ENCODE assay signal across 10 cellular contexts in genomic region chr12:50537538-50537919, GRCh38. TPM values are rescaled to one million over a fixed set of nuclear protein-coding genes. Genes with fewer than 3 reads are reported as not detected.
A peak's percentile ranks its signal among the peaks of the same experiment; 100 is the strongest.
DNase-seq lines count a peak whose midpoint lies in the region; ATAC-seq, FAIRE-seq and TF ChIP-seq lines count a peak whose summit lies in the region.
"Had no signal": no experiment of that assay in that cellular context is flagged by ENCODE, and none has a peak within 500 bp of the region (broad histone marks: within the 10 kb centered on the region; RNA-seq: fewer than 3 reads in every experiment).

No MANE protein-coding gene starts in this region.

- TF ChIP-seq CTCF in H9 (conservative IDR thresholded peaks at IDR 0.05) (no peak), HepG2 (CRISPR knock-in tag; IDR thresholded peaks at IDR 0.05) (no peak)

- peaks cover 2% of the 10 kb centered on the region; the same call in 1 of the 2 replicates for H3K79me2 ChIP-seq in H9 (ENCODE audit: insufficient read depth, low read length)
- H3K79me2 ChIP-seq in HepG2 (ENCODE audit: insufficient read depth, low read length): peaks cover 89% of the 10 kb centered on the region

- H3T11ph ChIP-seq in H9 (ENCODE audit: low read length): no peak overlapping the region

- no peak overlapping the region for H3K56ac ChIP-seq in H9 (ENCODE audit: insufficient read length, low read depth, low read length)

- TF ChIP-seq EP300 in HepG2 (IDR thresholded peaks at IDR 0.05; ENCODE audit: low read depth in 2 of 2, low read length in 2 of 2): no peak
- no peak for TF ChIP-seq EP300 in HepG2 (CRISPR knock-in tag; IDR thresholded peaks at IDR 0.05; ENCODE audit: borderline replicate concordance)

- no peak overlapping the region for H2AK5ac ChIP-seq in H9 (ENCODE audit: insufficient read length, low read length)

- H3K27me3 ChIP-seq in H9 (ENCODE audit: insufficient read depth, low read length) (no peaks in the 10 kb centered on the region), HepG2 (ENCODE audit: control insufficient read depth in 1 of 2, insufficient read depth in 2 of 2, low read length in 2 of 2) (no peaks in the 10 kb centered on the region)
- H3K27me3 ChIP-seq in effector memory CD4-positive, alpha-beta T cell (replicated peaks; ENCODE audit: control insufficient read depth, insufficient read depth, low read length, poor library complexity, severe bottlenecking): no peaks in the 10 kb centered on the region

- no peak overlapping the region for H4K8ac ChIP-seq in H9 (replicated peaks; ENCODE audit: insufficient read length, low read depth, low read length)

- H3K4me2 ChIP-seq in H9 (ENCODE audit: insufficient read depth, insufficient read length, low read length) (no peak overlapping the region), HepG2 (ENCODE audit: low read depth, low read length) (no peak overlapping the region)

- H3K9ac ChIP-seq in H9 (ENCODE audit: extremely low read depth, insufficient read length, low read length) (no peak overlapping the region), HepG2 (ENCODE audit: insufficient read depth, low read depth, low read length) (no peak overlapping the region)

- FAIRE-seq in HepG2 (lab: Jason Lieb, UNC): no peak
- FAIRE-seq: colon had no signal

- no peak for TF ChIP-seq RAD21 in HepG2 (CRISPR knock-in tag; IDR thresholded peaks at IDR 0.05)

- H3K79me1 ChIP-seq in H9 (ENCODE audit: insufficient read depth, low read depth, low read length, poor library complexity, severe bottlenecking): peaks cover 2% of the 10 kb centered on the region

- no peak for TF ChIP-seq POLR2A in HepG2 (IDR thresholded peaks at IDR 0.05; ENCODE audit: insufficient read depth in 1 of 2, low read depth in 2 of 2, low read length in 2 of 2)

- H3K4me1 ChIP-seq in H9 (ENCODE audit: insufficient read depth, low read length) (peaks cover 3% of the 10 kb centered on the region), HepG2 (ENCODE audit: insufficient read depth, low read length) (peaks cover 75% of the 10 kb centered on the region)
- H3K4me1 ChIP-seq in effector memory CD4-positive, alpha-beta T cell (ENCODE audit: control insufficient read depth, insufficient read depth, low read length, poor library complexity, severe bottlenecking): peaks cover 12% of the 10 kb centered on the region

- DNase-seq in AG08396 (ENCODE audit: low spot score) (peak; percentile 47), H9 (no peak), HepG2 (ENCODE audit: low spot score) (no peak), Right ventricle myocardium superior (no peak)
- DNase-seq in activated naive CD4-positive, alpha-beta T cell treated with anti-CD3 and anti-CD28 coated beads, Interleukin-2, amount 50 U/mL, for 16 hours: peak; percentile 41
- no peak for DNase-seq in effector memory CD4-positive, alpha-beta T cell

- no peaks in the 10 kb centered on the region for H3K9me3 Mint-ChIP-seq in H9

- no TSS peak for BruUV-seq in HepG2 (replicated peaks; lab: Mats Ljungman, UMichigan)

- no peak overlapping the region for H2BK5ac ChIP-seq in H9 (ENCODE audit: insufficient read length, low read length)

- no peak overlapping the region for H3K4ac ChIP-seq in H9 (ENCODE audit: low read depth, low read length)

- CTCF ChIA-PET in HepG2 (lab: Yijun Ruan, JAX; ENCODE audit: low intra/inter-chr PET ratio, low total read pairs): no interaction called here

- intact Hi-C loops in HepG2 (cut with micrococcal nuclease; ENCODE audit: unreplicated experiment) (no loop called here), Right ventricle myocardium superior (cut with DNase I) (no loop called here)

- H3K36me3 Mint-ChIP-seq in H9 (ENCODE audit: insufficient read depth in 1 of 3, low read depth in 3 of 3): no peaks in the 10 kb centered on the region; a peak in 1 of 7 replicates

- H3K23ac ChIP-seq in H9 (ENCODE audit: insufficient read length, low read depth, low read length): no peak overlapping the region

- no peak overlapping the region for H2AFZ ChIP-seq in H9 (ENCODE audit: low read length)
- H2AFZ ChIP-seq in HepG2 (ENCODE audit: low read length): no peak overlapping the region

- no peak overlapping the region for H3K14ac ChIP-seq in H9 (ENCODE audit: insufficient read depth, low read length)

- no peak overlapping the region for H2BK20ac ChIP-seq in H9 (ENCODE audit: low read depth, low read length, poor library complexity, severe bottlenecking)

- ATAC-seq in HepG2: peak; percentile 41; the same call in 1 of the 3 replicates
- ATAC-seq in HG03442 (IDR thresholded peaks at IDR 0.05; ENCODE audit: unreplicated experiment): no peak
- ATAC-seq in HG03135 (IDR thresholded peaks at IDR 0.05; ENCODE audit: unreplicated experiment): no peak
- no peak for ATAC-seq in Right ventricle myocardium superior (ENCODE audit: poor library complexity)

- H2BK15ac ChIP-seq in H9 (ENCODE audit: low read depth, low read length): no peak overlapping the region

- H3K27me3 Mint-ChIP-seq in H9 (ENCODE audit: low read depth): no peaks in the 10 kb centered on the region

- H3K9me3 ChIP-seq in H9 (ENCODE audit: control insufficient read depth, low read depth, low read length) (no peaks in the 10 kb centered on the region), HepG2 (ENCODE audit: low read length) (no peaks in the 10 kb centered on the region)
- H3K9me3 ChIP-seq in effector memory CD4-positive, alpha-beta T cell (ENCODE audit: control insufficient read depth, low read length): no peaks in the 10 kb centered on the region
- H3K9me3 ChIP-seq: HAP-1 had no signal

- in situ Hi-C loops in HepG2 (cut with HindIII; ENCODE audit: extremely low pct_ligation_motif_present, low pct_unique_long_range_greater_than_20kb): no loop called here

- no peak overlapping the region for H3K18ac ChIP-seq in H9 (ENCODE audit: insufficient read length, low read depth, low read length)

- POLR2A ChIA-PET in HepG2 (lab: Yijun Ruan, JAX): interaction anchor here (2.3 to 4.4 kb wide), 3 partner anchors 11 to 29 kb away, joined by 13 to 19 read pairs (median 14); no protein-coding TSS in a partner anchor

- no peak overlapping the region for H4K5ac ChIP-seq in H9 (ENCODE audit: insufficient read length, low read depth, low read length)

- H3K27ac Mint-ChIP-seq in H9: peak overlapping the region in 2 of 3 experiments; percentile 78 to 91; a peak in 5 of 7 replicates

- no peak overlapping the region for H2BK120ac ChIP-seq in H9 (ENCODE audit: low read depth, low read length, poor library complexity, severe bottlenecking)

- no peak overlapping the region for H3K27ac ChIP-seq in H9 (ENCODE audit: insufficient read length, low read depth, low read length)
- H3K27ac ChIP-seq in HepG2 (ENCODE audit: extremely low read length, insufficient read depth, low read length): peak overlapping the region; percentile 39
- H3K27ac ChIP-seq in effector memory CD4-positive, alpha-beta T cell (ENCODE audit: insufficient read depth, low read length, poor library complexity, severe bottlenecking): no peak overlapping the region

- no CpG with 5 or more reads among the region's 1 CpG for WGBS in H9 (ENCODE audit: extremely low coverage, insufficient read length, low lambda C conversion rate)
- WGBS in HepG2 (ENCODE audit: low lambda C conversion rate): 96% methylated on average over 1 of the region's 1 CpG

- no peak overlapping the region for H3K4me3 Mint-ChIP-seq in H9

- no peaks in the 10 kb centered on the region for H4K20me1 ChIP-seq in H9 (ENCODE audit: control insufficient read depth, insufficient read depth, insufficient read length)
- H4K20me1 ChIP-seq in HepG2 (ENCODE audit: insufficient read depth, low read length): no peaks in the 10 kb centered on the region

- H3K36me3 ChIP-seq in HepG2 (replicated peaks in 1 of 2; ENCODE audit: control insufficient read depth in 1 of 2, insufficient read depth in 2 of 2, low read length in 2 of 2): peaks cover 1 to 3% of the 10 kb centered on the region in 2 experiments; a peak in 1 of 5 replicates
- peaks cover 5% of the 10 kb centered on the region for H3K36me3 ChIP-seq in effector memory CD4-positive, alpha-beta T cell (ENCODE audit: control insufficient read depth, insufficient read depth, low read length)
- H3K36me3 ChIP-seq: HAP-1 had no signal

- no peaks in the 10 kb centered on the region for H3K23me2 ChIP-seq in H9 (ENCODE audit: insufficient read length, low read depth, low read length, poor library complexity, severe bottlenecking)

- no peak overlapping the region for H4K91ac ChIP-seq in H9 (ENCODE audit: insufficient read length, low read depth, low read length)

- H3K4me1 Mint-ChIP-seq in H9: peaks cover 22 to 26% of the 10 kb centered on the region in 2 experiments

- H3K4me3 ChIP-seq in HepG2 (replicated peaks in 1 of 3; ENCODE audit: insufficient read depth in 1 of 3, low read depth in 2 of 3, low read length in 3 of 3): no peak overlapping the region
- H3K4me3 ChIP-seq in effector memory CD4-positive, alpha-beta T cell (ENCODE audit: insufficient read depth, low read depth, low read length, poor library complexity, severe bottlenecking): no peak overlapping the region
- H3K4me3 ChIP-seq: HAP-1 had no signal

- H2BK12ac ChIP-seq in H9 (ENCODE audit: insufficient read length, low read depth, low read length): no peak overlapping the region

RNA-seq across cellular contexts. Expression of gene DIP2B, which starts 32.7 kb away (rescaled TPM):
- total RNA-seq in H9 (2021) (20.0 and 21.6 TPM in 2 replicates), HepG2 (2016; rRNA removed; fragmentation: Illumina TruSeq; extraction: Trizol) (35.8 and 52.4 TPM in 2 replicates), Right ventricle myocardium superior (10.1 TPM)
- 7.9 and 8.0 TPM in 2 replicates for total RNA-seq in HepG2 (2016; cell fraction: cytosol; rRNA removed; fragmentation: Illumina TruSeq; extraction: Trizol; ENCODE audit: low read depth)
- total RNA-seq in HepG2 (2016; cell fraction: insoluble cytoplasmic fraction; rRNA removed; fragmentation: Illumina TruSeq; extraction: Trizol): 36.4 and 48.2 TPM in 2 replicates
- 13.9 and 15.2 TPM in 2 replicates for total RNA-seq in HepG2 (2016; cell fraction: membrane; rRNA removed; fragmentation: Illumina TruSeq; extraction: Trizol)
- 36.6 and 40.2 TPM in 2 replicates for total RNA-seq in HepG2 (2016; cell fraction: nucleus; rRNA removed; fragmentation: Illumina TruSeq; extraction: Trizol)
- 28.6 and 32.1 TPM in 2 replicates for polyA plus RNA-seq in HepG2 (2011; rRNA removed)
- polyA plus RNA-seq in HepG2 (2011; cell fraction: cytosol; rRNA removed): 23.1 and 27.1 TPM in 2 replicates
- 29.8 and 33.8 TPM in 2 replicates for polyA plus RNA-seq in HepG2 (2011; cell fraction: nucleus; rRNA removed)
- polyA plus RNA-seq in HepG2 (2012): 19.5 and 22.8 TPM in 2 replicates
- 0.80 and 0.85 TPM in 2 replicates for polyA plus RNA-seq in HepG2 (2016; cell fraction: cytosol; fragmentation: Illumina TruSeq; extraction: Trizol; ENCODE audit: low read depth)
- 29.6 and 31.2 TPM in 2 replicates for polyA plus RNA-seq in HepG2 (2016; cell fraction: insoluble cytoplasmic fraction; fragmentation: Illumina TruSeq; extraction: Trizol; ENCODE audit: low read depth)
- 2.8 and 3.7 TPM in 2 replicates for polyA plus RNA-seq in HepG2 (2016; cell fraction: membrane; fragmentation: Illumina TruSeq; extraction: Trizol; ENCODE audit: low read depth)
- polyA plus RNA-seq in HepG2 (2016; cell fraction: nucleus; fragmentation: Illumina TruSeq; extraction: Trizol; ENCODE audit: insufficient read depth, low read depth): 29.3 and 32.4 TPM in 2 replicates
- polyA minus RNA-seq in HepG2 (2011; rRNA and poly(A)+ RNA removed; ENCODE audit: low replicate concordance): 63.8 and 156 TPM in 2 replicates
- 51.0 and 54.1 TPM in 2 replicates for polyA minus RNA-seq in HepG2 (2011; cell fraction: cytosol; rRNA and poly(A)+ RNA removed)
- polyA minus RNA-seq in HepG2 (2011; cell fraction: nucleus; rRNA and poly(A)+ RNA removed): 58.8 and 79.2 TPM in 2 replicates

Comparison
In these comparisons a context has a peak if more than half of its experiments do, and no peak if none do; other contexts are left out.
1. DNase-seq: peak in AG08396 (single experiment) and activated naive CD4-positive, alpha-beta T cell treated with anti-CD3 and anti-CD28 coated beads, Interleukin-2, amount 50 U/mL, for 16 hours (single experiment); none in H9 (single experiment), HepG2 (single experiment), Right ventricle myocardium superior (single experiment) and effector memory CD4-positive, alpha-beta T cell (0 of 3).